Comparison of ENCODE assay signal across 28 cellular contexts in genomic region chr6:146590492-146590891, GRCh38. TPM values are rescaled to one million over a fixed set of nuclear protein-coding genes. Genes with fewer than 3 reads are reported as not detected.
"Had no signal": no experiment of that assay in that cellular context is flagged by ENCODE, and none has a peak within 500 bp of the region (broad histone marks: within the 10 kb centered on the region; RNA-seq: fewer than 3 reads in every experiment).

No MANE protein-coding gene starts in this region.

- DNase-seq: dermis blood vessel endothelial cell; effector CD4-positive, alpha-beta T cell; endodermal cell; heart right ventricle; hypothalamus; kidney glomerular epithelial cell; mammary epithelial cell; naive thymus-derived CD4-positive, alpha-beta T cell; nephron progenitor cell; retina; right lobe of liver; spleen; stimulated activated CD4-positive, alpha-beta T cell treated with anti-CD3 and anti-CD28 coated beads, Interleukin-15, amount 100 ng/mL, for 24 hours; stimulated activated CD4-positive, alpha-beta T cell treated with anti-CD3 and anti-CD28 coated beads, Interleukin-1b, Interleukin-23, amount 100 ng/mL, for 48 hours; stimulated activated CD4-positive, alpha-beta T cell treated with anti-CD3 and anti-CD28 coated beads, Interleukin-4, amount 100 ng/mL, for 4 hours; stimulated activated naive B cell treated with anti-CD40 and anti-IgM and Interleukin-4, amounts not matched to agents 10 μg/mL and 1 μg/mL and 100 μg/mL, for 72 hours; stimulated activated naive CD8-positive, alpha-beta T cell treated with anti-CD3 and anti-CD28 coated beads, Interleukin-15, amount 100 ng/mL, for 72 hours; testis had no signal

- H3K9me3 Mint-ChIP-seq: endodermal cell; naive thymus-derived CD4-positive, alpha-beta T cell; nephron progenitor cell; stimulated activated naive B cell treated with anti-CD40 and anti-IgM and Interleukin-4, amounts not matched to agents 10 μg/mL and 1 μg/mL and 100 μg/mL, for 72 hours; stimulated activated naive CD8-positive, alpha-beta T cell treated with anti-CD3 and anti-CD28 coated beads, Interleukin-15, amount 100 ng/mL, for 72 hours had no signal

- H3K27me3 Mint-ChIP-seq: stimulated activated naive B cell treated with anti-CD40 and anti-IgM and Interleukin-4, amounts not matched to agents 10 μg/mL and 1 μg/mL and 100 μg/mL, for 72 hours had no signal

- H3K4me1 Mint-ChIP-seq: endodermal cell; naive thymus-derived CD4-positive, alpha-beta T cell; nephron progenitor cell; stimulated activated naive B cell treated with anti-CD40 and anti-IgM and Interleukin-4, amounts not matched to agents 10 μg/mL and 1 μg/mL and 100 μg/mL, for 72 hours; stimulated activated naive CD8-positive, alpha-beta T cell treated with anti-CD3 and anti-CD28 coated beads, Interleukin-15, amount 100 ng/mL, for 72 hours had no signal

- ATAC-seq: heart right ventricle; left lobe of liver; naive thymus-derived CD4-positive, alpha-beta T cell; right lobe of liver; stimulated activated naive B cell treated with anti-CD40 and anti-IgM and Interleukin-4, amounts not matched to agents 10 μg/mL and 1 μg/mL and 100 μg/mL, for 72 hours; stimulated activated naive CD8-positive, alpha-beta T cell treated with anti-CD3 and anti-CD28 coated beads, Interleukin-15, amount 100 ng/mL, for 72 hours had no signal

- H3K36me3 Mint-ChIP-seq: naive thymus-derived CD4-positive, alpha-beta T cell; stimulated activated naive B cell treated with anti-CD40 and anti-IgM and Interleukin-4, amounts not matched to agents 10 μg/mL and 1 μg/mL and 100 μg/mL, for 72 hours had no signal

- H3K4me3 Mint-ChIP-seq: endodermal cell; naive thymus-derived CD4-positive, alpha-beta T cell; nephron progenitor cell; stimulated activated naive B cell treated with anti-CD40 and anti-IgM and Interleukin-4, amounts not matched to agents 10 μg/mL and 1 μg/mL and 100 μg/mL, for 72 hours; stimulated activated naive CD8-positive, alpha-beta T cell treated with anti-CD3 and anti-CD28 coated beads, Interleukin-15, amount 100 ng/mL, for 72 hours had no signal

- H3K27ac Mint-ChIP-seq: endodermal cell; naive thymus-derived CD4-positive, alpha-beta T cell; nephron progenitor cell; stimulated activated naive B cell treated with anti-CD40 and anti-IgM and Interleukin-4, amounts not matched to agents 10 μg/mL and 1 μg/mL and 100 μg/mL, for 72 hours; stimulated activated naive CD8-positive, alpha-beta T cell treated with anti-CD3 and anti-CD28 coated beads, Interleukin-15, amount 100 ng/mL, for 72 hours had no signal

RNA-seq across cellular contexts. Expression of gene ADGB, which starts 8.3 kb away (rescaled TPM):
- total RNA-seq: dermis blood vessel endothelial cell; endothelial cell of umbilical vein; glomerular endothelial cell; left lobe of liver; mammary epithelial cell; mesenteric fat pad; mononuclear cell; naive thymus-derived CD4-positive, alpha-beta T cell; omental fat pad; skeletal muscle tissue; subcutaneous adipose tissue; tibial nerve; ureter had no signal
